9 cellular contexts compared by ENCODE assay signal in genomic region chr11:118619444-118620205, GRCh38. TPM values are rescaled to one million over a fixed set of nuclear protein-coding genes. Genes with fewer than 3 reads are reported as not detected.
A peak's percentile ranks its signal among the peaks of the same experiment; 100 is the strongest.
DNase-seq lines count a peak whose midpoint lies in the region; ATAC-seq and TF ChIP-seq lines count a peak whose summit lies in the region.
"Had no signal": no experiment of that assay in that cellular context is flagged by ENCODE, and none has a peak within 500 bp of the region (broad histone marks: within the 10 kb centered on the region; RNA-seq: fewer than 3 reads in every experiment).

No MANE protein-coding gene starts in this region.

- TF ChIP-seq CTCF in Panc1 (IDR thresholded peaks at IDR 0.05) (no peak), epithelial cell of proximal tubule (conservative IDR thresholded peaks at IDR 0.05; ENCODE audit: low read depth, low read length) (no peak), nephron progenitor cell (IDR thresholded peaks at IDR 0.05) (no peak)

- no peaks in the 10 kb centered on the region for H3K9me3 Mint-ChIP-seq in nephron progenitor cell
- H3K9me3 Mint-ChIP-seq in stimulated activated effector memory CD8-positive, alpha-beta T cell treated with anti-CD3 and anti-CD28 coated beads, Interleukin-12 subunit alpha, Interleukin-12 subunit beta, amount 100 ng/mL, for 72 hours = no peaks in the 10 kb centered on the region

- no peak overlapping the region for H3K4me3 ChIP-seq in BLaER1 treated with 17β-estradiol and CSF1 and Interleukin-3, amounts not matched to agents 10 nM and 100 nM
- H3K4me3 ChIP-seq in Panc1 (ENCODE audit: low read depth in 2 of 2, low read length in 2 of 2) = peak overlapping the region; percentile 67 to 98; a peak in 3 of 4 replicates
- H3K4me3 ChIP-seq in epithelial cell of proximal tubule (ENCODE audit: low read depth, low read length) = no peak overlapping the region

- peak overlapping the region; percentile 60 for H3K4me3 Mint-ChIP-seq in nephron progenitor cell
- H3K4me3 Mint-ChIP-seq in stimulated activated effector memory CD8-positive, alpha-beta T cell treated with anti-CD3 and anti-CD28 coated beads, Interleukin-12 subunit alpha, Interleukin-12 subunit beta, amount 100 ng/mL, for 72 hours = no peak overlapping the region

- BruUV-seq in Panc1 (replicated peaks; lab: Mats Ljungman, UMichigan) = no TSS peak

- peak overlapping the region; percentile 39 to 77 (median 63); a peak in 21 of 22 replicates for H3K27ac ChIP-seq in BLaER1 treated with 17β-estradiol and CSF1 and Interleukin-3, amounts not matched to agents 10 nM and 100 nM
- H3K27ac ChIP-seq in Panc1 (ENCODE audit: low read length) = peak overlapping the region; percentile 96; the same call in 1 of the 2 replicates

- peak overlapping the region; percentile 39 to 98 (median 94) for H3K4me2 ChIP-seq in BLaER1 treated with 17β-estradiol and CSF1 and Interleukin-3, amounts not matched to agents 10 nM and 100 nM

- intact Hi-C loops in Panc1 (cut with micrococcal nuclease; ENCODE audit: unreplicated experiment) = no loop called here

- DNase-seq in Panc1 (ENCODE audit: low read depth, low spot score) (no peak), epithelial cell of proximal tubule (ENCODE audit: low read depth) (peak; percentile 97), nephron progenitor cell (no peak), NCI-H2227 (lab: John Stamatoyannopoulos, UW; ENCODE audit: unreplicated experiment) (no peak)
- DNase-seq in stimulated activated effector memory CD8-positive, alpha-beta T cell treated with anti-CD3 and anti-CD28 coated beads, Interleukin-12 subunit alpha, Interleukin-12 subunit beta, amount 100 ng/mL, for 72 hours (ENCODE audit: low spot score in 2 of 2) = no peak
- no peak for DNase-seq in activated effector memory CD4-positive, alpha-beta T cell treated with anti-CD3 and anti-CD28 coated beads, Interleukin-2, amount 50 U/mL, for 16 hours

- H3K27me3 Mint-ChIP-seq in nephron progenitor cell (ENCODE audit: low read depth, poor library complexity) = no peaks in the 10 kb centered on the region

- CTCF ChIA-PET in Panc1 (lab: Charles Lee) = no interaction called here

- H3K4me1 ChIP-seq in BLaER1 treated with 17β-estradiol and CSF1 and Interleukin-3, amounts not matched to agents 10 nM and 100 nM = peaks cover 48 to 68% (median 51%) of the 10 kb centered on the region in 10 experiments
- H3K4me1 ChIP-seq in Panc1 (ENCODE audit: control insufficient read depth, insufficient read depth, low read length) = peaks cover 42% of the 10 kb centered on the region

- H4K20me1 ChIP-seq in BLaER1 treated with 17β-estradiol and CSF1 and Interleukin-3, amounts not matched to agents 10 nM and 100 nM = peaks cover 0 to 16% (median 0%) of the 10 kb centered on the region in 11 experiments; a peak in 3 of 22 replicates

- peak overlapping the region; percentile 48 for H3K27ac Mint-ChIP-seq in nephron progenitor cell
- H3K27ac Mint-ChIP-seq in stimulated activated effector memory CD8-positive, alpha-beta T cell treated with anti-CD3 and anti-CD28 coated beads, Interleukin-12 subunit alpha, Interleukin-12 subunit beta, amount 100 ng/mL, for 72 hours = no peak overlapping the region

- no peaks in the 10 kb centered on the region for H3K9me3 ChIP-seq in BLaER1 treated with 17β-estradiol and CSF1 and Interleukin-3, amounts not matched to agents 10 nM and 100 nM (replicated peaks in 1 of 11)
- no peaks in the 10 kb centered on the region for H3K9me3 ChIP-seq in Panc1 (ENCODE audit: control insufficient read depth, insufficient read depth, low read depth, low read length)

- POLR2A ChIA-PET in Panc1 (lab: Charles Lee) = interaction anchor here (0.6 kb wide), 1 partner anchor 10 kb away, joined by 11 read pairs; no protein-coding TSS in a partner anchor

- peak overlapping the region; percentile 6 to 58 (median 43); a peak in 13 of 22 replicates for H3K9ac ChIP-seq in BLaER1 treated with 17β-estradiol and CSF1 and Interleukin-3, amounts not matched to agents 10 nM and 100 nM

- peaks cover 5% of the 10 kb centered on the region for H3K36me3 Mint-ChIP-seq in nephron progenitor cell (ENCODE audit: low read depth)
- H3K36me3 Mint-ChIP-seq in stimulated activated effector memory CD8-positive, alpha-beta T cell treated with anti-CD3 and anti-CD28 coated beads, Interleukin-12 subunit alpha, Interleukin-12 subunit beta, amount 100 ng/mL, for 72 hours = no peaks in the 10 kb centered on the region

- no peak for ATAC-seq in Panc1
- no peak for ATAC-seq in HG02970 (IDR thresholded peaks at IDR 0.05; ENCODE audit: low FRiP score, unreplicated experiment)
- no peak for ATAC-seq in stimulated activated effector memory CD8-positive, alpha-beta T cell treated with anti-CD3 and anti-CD28 coated beads, Interleukin-12 subunit alpha, Interleukin-12 subunit beta, amount 100 ng/mL, for 72 hours

- peaks cover 0 to 5% (median 0%) of the 10 kb centered on the region in 11 experiments; a peak in 5 of 22 replicates for H3K36me3 ChIP-seq in BLaER1 treated with 17β-estradiol and CSF1 and Interleukin-3, amounts not matched to agents 10 nM and 100 nM
- no peaks in the 10 kb centered on the region for H3K36me3 ChIP-seq in Panc1 (ENCODE audit: control insufficient read depth, insufficient read depth, low read length)

- H3K27me3 ChIP-seq in BLaER1 treated with 17β-estradiol and CSF1 and Interleukin-3, amounts not matched to agents 10 nM and 100 nM = peaks cover 0 to under 1% (median 0%) of the 10 kb centered on the region in 11 experiments; a peak in 3 of 22 replicates
- H3K27me3 ChIP-seq in Panc1 (ENCODE audit: control insufficient read depth, insufficient read depth, low read length) = no peaks in the 10 kb centered on the region

- in situ Hi-C loops in Panc1 (cut with HindIII; ENCODE audit: low pct_unique_long_range_greater_than_20kb, low sequenced_read_pairs) = no loop called here

- peaks cover 88% of the 10 kb centered on the region for H3K4me1 Mint-ChIP-seq in nephron progenitor cell
- peaks cover 19% of the 10 kb centered on the region for H3K4me1 Mint-ChIP-seq in stimulated activated effector memory CD8-positive, alpha-beta T cell treated with anti-CD3 and anti-CD28 coated beads, Interleukin-12 subunit alpha, Interleukin-12 subunit beta, amount 100 ng/mL, for 72 hours

RNA-seq across cellular contexts. Expression of gene PHLDB1, which starts 12.2 kb away (rescaled TPM):
- total RNA-seq in Panc1 (2021; ENCODE audit: unreplicated experiment) (97.7 TPM), epithelial cell of proximal tubule (49.8 and 64.2 TPM in 2 replicates)
- polyA plus RNA-seq in Panc1 (2012; ENCODE audit: insufficient read length) = 93.5 TPM

RNA-seq across cellular contexts. Expression of gene ARCN1, which starts 47.4 kb away (rescaled TPM):
- 197 TPM for total RNA-seq in Panc1 (2021; ENCODE audit: unreplicated experiment)
- 133 TPM for polyA plus RNA-seq in Panc1 (2012; ENCODE audit: insufficient read length)
- total RNA-seq in epithelial cell of proximal tubule = 88.7 and 111 TPM in 2 replicates

RNA-seq across cellular contexts. Expression of gene IFT46, which starts 53.9 kb away (rescaled TPM):
- 2.5 TPM for total RNA-seq in Panc1 (2021; ENCODE audit: unreplicated experiment)
- 4.1 TPM for polyA plus RNA-seq in Panc1 (2012; ENCODE audit: insufficient read length)
- 13.5 and 15.8 TPM in 2 replicates for total RNA-seq in epithelial cell of proximal tubule

RNA-seq across cellular contexts. Expression of gene TREH, which starts 59.8 kb away (rescaled TPM):
- total RNA-seq in Panc1 (2021; ENCODE audit: unreplicated experiment) (0.05 TPM), epithelial cell of proximal tubule (not detected in 2 replicates)
- polyA plus RNA-seq in Panc1 (2012; ENCODE audit: insufficient read length) = 0.12 TPM
- total RNA-seq: subcutaneous adipose tissue had no signal

Comparison
In these comparisons a context has a peak if more than half of its experiments do, and no peak if none do; other contexts are left out.
1. H3K4me3 ChIP-seq: peak in Panc1 (2 of 2); none in BLaER1 treated with 17β-estradiol and CSF1 and Interleukin-3, amounts not matched to agents 10 nM and 100 nM (0 of 10) and epithelial cell of proximal tubule (single experiment).